ENCODE assay signal across 8 cellular contexts in genomic region chr11:96267490-96268010, GRCh38.
A peak's percentile ranks its signal among the peaks of the same experiment; 100 is the strongest.
DNase-seq lines count a peak whose midpoint lies in the region; ATAC-seq, FAIRE-seq and TF ChIP-seq lines count a peak whose summit lies in the region.

No MANE protein-coding gene starts in this region.

- H3K36me3 ChIP-seq in keratinocyte (ENCODE audit: control insufficient read depth in 2 of 2, extremely low read depth in 1 of 2, insufficient read depth in 2 of 2, low read length in 2 of 2) (no peaks in the 10 kb centered on the region), urinary bladder (ENCODE audit: insufficient read depth) (no peaks in the 10 kb centered on the region), SJCRH30 (no peaks in the 10 kb centered on the region)

- peak overlapping the region; percentile 4 for H3K4me2 ChIP-seq in keratinocyte (ENCODE audit: control insufficient read depth, extremely low read depth, insufficient read depth, low read depth, low read length)

- no peaks in the 10 kb centered on the region for H4K20me1 ChIP-seq in keratinocyte (ENCODE audit: control insufficient read depth, extremely low read depth, insufficient read depth, low read length)

- H3K79me2 ChIP-seq in keratinocyte (ENCODE audit: control insufficient read depth, insufficient read depth, low read length), result no peaks in the 10 kb centered on the region

- H3K4me1 ChIP-seq in keratinocyte (ENCODE audit: control insufficient read depth, extremely low read depth, insufficient read depth, low read length) (peaks cover 13% of the 10 kb centered on the region), urinary bladder (ENCODE audit: insufficient read depth) (peaks cover 1% of the 10 kb centered on the region), SJCRH30 (no peaks in the 10 kb centered on the region)

- FAIRE-seq in keratinocyte (lab: Jason Lieb, UNC), result no peak

- peak; percentile 60 for DNase-seq in activated CD4-positive, alpha-beta T cell treated with anti-CD3 and anti-CD28 coated beads for 48 hours
- DNase-seq in keratinocyte (ENCODE audit: low read depth, low spot score) (no peak), cerebellum (ENCODE audit: low spot score) (no peak), HPDE6-E6E7 (ENCODE audit: extremely low spot score) (no peak), SJCRH30 (no peak)

- 74% methylated on average over 2 of the region's 2 CpGs for WGBS in urinary bladder

- H3K27ac ChIP-seq in keratinocyte (ENCODE audit: control insufficient read depth, insufficient read depth, low read length) (no peak overlapping the region), urinary bladder (ENCODE audit: low read depth) (peak overlapping the region; percentile 42), SJCRH30 (no peak overlapping the region)

- no peaks in the 10 kb centered on the region for H3K9me1 ChIP-seq in keratinocyte (ENCODE audit: control insufficient read depth, extremely low read depth, insufficient read depth, low read length)

- no peak overlapping the region for H3K4me3 ChIP-seq in keratinocyte (ENCODE audit: control insufficient read depth in 2 of 3, extremely low read depth in 1 of 3, insufficient read depth in 2 of 3, low read depth in 1 of 3, low read length in 3 of 3)
- H3K4me3 ChIP-seq in urinary bladder (ENCODE audit: low read depth, low read length), result no peak overlapping the region
- no peak overlapping the region for H3K4me3 ChIP-seq in SJCRH30

- H2AFZ ChIP-seq in keratinocyte (ENCODE audit: control insufficient read depth, low read length), result no peak overlapping the region

- H3K27me3 ChIP-seq in keratinocyte (ENCODE audit: control insufficient read depth, extremely low read depth, insufficient read depth, low read length) (no peaks in the 10 kb centered on the region), SJCRH30 (no peaks in the 10 kb centered on the region)

- no peak for TF ChIP-seq CTCF in keratinocyte (optimal IDR thresholded peaks at IDR 0.05 in 1 of 3, IDR thresholded peaks at IDR 0.05 in 1 of 3, conservative IDR thresholded peaks at IDR 0.05 in 1 of 3; ENCODE audit: extremely low read depth in 1 of 3, insufficient read depth in 2 of 3, low read length in 3 of 3)

- peak; percentile 96 for ATAC-seq in GM18907 (IDR thresholded peaks at IDR 0.05; ENCODE audit: unreplicated experiment)
- ATAC-seq in HG02840 (IDR thresholded peaks at IDR 0.05; ENCODE audit: low FRiP score, unreplicated experiment), result peak; percentile 91

- H3K9ac ChIP-seq in keratinocyte (ENCODE audit: control insufficient read depth, extremely low read depth, insufficient read depth, low read length), result no peak overlapping the region

- dilution Hi-C loops in keratinocyte (cut with MboI; ENCODE audit: extremely low pct_ligation_motif_present, low sequenced_read_pairs), result no loop called here

- H3K9me3 ChIP-seq in keratinocyte (ENCODE audit: control insufficient read depth, low read depth, low read length) (no peaks in the 10 kb centered on the region), SJCRH30 (replicated peaks) (no peaks in the 10 kb centered on the region)
